ENCODE assay signal across 11 cellular contexts in genomic region chr7:106757846-106758245, GRCh38.
A peak's percentile ranks its signal among the peaks of the same experiment; 100 is the strongest.
DNase-seq lines count a peak whose midpoint lies in the region; ATAC-seq and TF ChIP-seq lines count a peak whose summit lies in the region.
"Had no signal": no experiment of that assay in that cellular context is flagged by ENCODE, and none has a peak within 500 bp of the region (broad histone marks: within the 10 kb centered on the region; RNA-seq: fewer than 3 reads in every experiment).

No MANE protein-coding gene starts in this region.

- H3K4me2 ChIP-seq in OCI-LY3 (ENCODE audit: low read length) = peak overlapping the region; percentile 49

- TF ChIP-seq POLR2A in GM18505 (IDR thresholded peaks at IDR 0.05; ENCODE audit: borderline replicate concordance, extremely low read depth, insufficient read depth, insufficient read length) = no peak

- H3K9ac ChIP-seq in OCI-LY3 (ENCODE audit: low read length) = peak overlapping the region; percentile 50

- ATAC-seq in GM18505 (IDR thresholded peaks at IDR 0.05; ENCODE audit: unreplicated experiment) = no peak
- ATAC-seq: activated naive CD4-positive, alpha-beta T cell treated with anti-CD3 and anti-CD28 coated beads, Interleukin-2, amount 50 U/mL, for 72 hours had no signal

- peak overlapping the region; percentile 79 for H3K27ac ChIP-seq in OCI-LY3 (ENCODE audit: low read length)

- no peak for TF ChIP-seq CTCF in AG09309 (IDR thresholded peaks at IDR 0.05; ENCODE audit: control insufficient read depth, insufficient read depth, low read depth, low read length, missing control alignments)
- no peak for TF ChIP-seq CTCF in OCI-LY3 (IDR thresholded peaks at IDR 0.05; ENCODE audit: low read depth, low read length)
- no peak for TF ChIP-seq CTCF in foreskin fibroblast (IDR thresholded peaks at IDR 0.05; ENCODE audit: low read depth, low read length)

- no peaks in the 10 kb centered on the region for H3K9me3 ChIP-seq in OCI-LY3 (ENCODE audit: insufficient read depth, low read length)

- peaks cover 4% of the 10 kb centered on the region for H3K36me3 ChIP-seq in OCI-LY3 (replicated peaks; ENCODE audit: low read depth, low read length)

- DNase-seq in AG09309 (ENCODE audit: low read depth) (peak; percentile 33), HCEC 1CT (peak; percentile 41), foreskin fibroblast (peak; percentile 61 to 80), iPS-NIHi7 (ENCODE audit: extremely low spot score) (no peak)
- DNase-seq in activated CD4-positive, alpha-beta T cell treated with anti-CD3 and anti-CD28 coated beads, Interleukin-2, amount 50 U/mL, for 4 hours = no peak
- no peak for DNase-seq in activated CD4-positive, alpha-beta T cell treated with anti-CD3 and anti-CD28 coated beads, Interleukin-2, amount 50 U/mL, for 48 hours
- DNase-seq: activated CD4-positive, alpha-beta T cell treated with anti-CD3 and anti-CD28 coated beads, Interleukin-2, amount 10 ng/mL, durations not matched to agents 24 days and 14 days; posterior cingulate gyrus had no signal

- no peaks in the 10 kb centered on the region for H4K20me1 ChIP-seq in OCI-LY3 (ENCODE audit: insufficient read depth, low read length)

- H3K4me3 ChIP-seq in AG09309 (ENCODE audit: control insufficient read depth, low read depth, low read length) (no peak overlapping the region), OCI-LY3 (ENCODE audit: low read length) (peak overlapping the region; percentile 6; the same call in 1 of the 2 replicates), foreskin fibroblast (ENCODE audit: low read depth in 1 of 2, low read length in 2 of 2) (no peak overlapping the region)

- no peaks in the 10 kb centered on the region for H3K27me3 ChIP-seq in OCI-LY3 (ENCODE audit: low read depth, low read length)

- no peak overlapping the region; the same call in 1 of the 2 replicates for H2AFZ ChIP-seq in OCI-LY3 (ENCODE audit: low read depth, low read length)

- H3K4me1 ChIP-seq in OCI-LY3 (ENCODE audit: low read length) = peaks cover 37% of the 10 kb centered on the region

- no peaks in the 10 kb centered on the region for H3K79me2 ChIP-seq in OCI-LY3 (ENCODE audit: low read length)

Comparison
In these comparisons a context has a peak if more than half of its experiments do, and no peak if none do; other contexts are left out.
1. DNase-seq: peak in AG09309 (single experiment), HCEC 1CT (single experiment) and foreskin fibroblast (2 of 2); none in activated CD4-positive, alpha-beta T cell treated with anti-CD3 and anti-CD28 coated beads, Interleukin-2, amount 50 U/mL, for 4 hours (0 of 2), activated CD4-positive, alpha-beta T cell treated with anti-CD3 and anti-CD28 coated beads, Interleukin-2, amount 50 U/mL, for 48 hours (0 of 2) and iPS-NIHi7 (single experiment).